In the genomic region with DNA sequence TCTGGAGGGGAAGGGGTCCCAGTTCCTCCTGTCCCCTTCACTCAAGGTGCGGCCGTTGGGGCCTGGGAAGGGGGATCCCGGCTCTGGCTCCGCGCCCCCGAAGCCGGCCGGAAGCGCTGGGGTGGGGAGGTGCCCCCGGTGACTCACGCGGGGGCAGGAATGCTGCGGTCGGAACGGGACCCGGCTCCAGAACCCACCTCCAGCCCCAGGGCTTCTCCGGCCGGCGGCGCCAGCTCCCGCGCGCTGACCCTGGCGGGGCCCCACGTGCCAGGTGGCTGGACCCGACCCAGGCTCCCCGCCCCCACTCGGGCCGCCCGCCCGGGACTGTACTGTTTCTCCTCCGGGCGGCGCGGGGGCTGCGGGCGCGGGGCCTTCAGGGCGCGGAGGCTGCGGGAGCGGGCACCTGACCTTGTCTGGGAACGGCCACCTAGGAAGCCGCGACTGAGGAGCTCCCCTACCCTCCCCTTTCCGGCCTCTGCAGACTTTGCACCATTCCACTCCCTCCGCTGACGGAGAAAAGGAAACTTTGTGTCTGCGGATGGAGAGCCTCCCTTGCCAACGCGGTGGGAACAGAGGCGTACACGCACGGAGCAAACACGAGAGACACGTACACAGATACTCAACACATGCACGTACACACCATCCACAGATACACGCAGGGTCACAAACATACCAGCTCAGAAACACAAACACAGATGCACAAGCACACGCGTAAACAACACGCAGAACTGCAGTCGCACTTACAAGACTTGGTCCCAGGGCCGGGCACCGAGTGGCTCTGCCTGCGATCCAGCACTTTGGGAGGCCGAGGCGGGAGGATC, we compare ENCODE assay signal across 1 cellular context.
TF ChIP-seq lines count a peak whose summit lies in the region.

No MANE protein-coding gene starts in this region.

TF ChIP-seq in GM12878, 131 proteins besides CTCF, POLR2A, EP300 and RAD21:
- no peak for TF ChIP-seq SMC3 (IDR thresholded peaks at IDR 0.05; ENCODE audit: borderline replicate concordance, low read length)
- peak in 1 of 2 experiments; percentile 43; a peak in 1 of 4 replicates for TF ChIP-seq BHLHE40 (IDR thresholded peaks at IDR 0.05; ENCODE audit: borderline replicate concordance in 1 of 2, low read depth in 2 of 2, low read length in 1 of 2)
